14 cellular contexts compared by ENCODE assay signal in the genomic region with DNA sequence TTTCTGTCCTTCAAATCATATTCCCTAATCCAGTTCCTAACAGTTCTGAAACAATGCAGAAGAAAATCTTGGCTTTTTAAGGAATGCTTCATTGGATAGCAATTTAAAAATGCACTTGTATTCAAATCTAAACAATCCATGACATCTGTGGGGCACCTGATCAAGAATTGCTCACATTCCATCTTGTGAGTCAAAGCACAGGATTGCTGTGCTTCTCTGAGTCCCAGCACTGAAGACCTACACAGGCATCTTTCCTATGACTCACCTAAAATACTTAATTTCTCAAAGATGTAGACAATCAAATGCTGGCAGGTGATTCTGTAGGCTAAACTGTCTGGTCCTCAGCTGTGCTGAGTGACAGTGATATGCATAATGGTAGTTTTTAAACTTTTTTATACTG.
DNase-seq lines count a peak whose midpoint lies in the region; ATAC-seq and TF ChIP-seq lines count a peak whose summit lies in the region.
"Had no signal": no experiment of that assay in that cellular context is flagged by ENCODE, and none has a peak within 500 bp of the region (broad histone marks: within the 10 kb centered on the region; RNA-seq: fewer than 3 reads in every experiment).

No MANE protein-coding gene starts in this region.

- no peak overlapping the region for H3K27ac ChIP-seq in effector memory CD4-positive, alpha-beta T cell (ENCODE audit: insufficient read depth, low read length, poor library complexity, severe bottlenecking)
- H3K27ac ChIP-seq: BLaER1 treated with 17β-estradiol and CSF1 and Interleukin-3, amounts not matched to agents 10 nM and 100 nM; body of pancreas; lower lobe of right lung; parathyroid adenoma had no signal

- H3K9me3 ChIP-seq in effector memory CD4-positive, alpha-beta T cell (ENCODE audit: control insufficient read depth, low read length), result no peaks in the 10 kb centered on the region
- H3K9me3 ChIP-seq: body of pancreas had no signal

- ATAC-seq in GM21619 (IDR thresholded peaks at IDR 0.05; ENCODE audit: unreplicated experiment), result no peak
- ATAC-seq in HG02973 (IDR thresholded peaks at IDR 0.05; ENCODE audit: unreplicated experiment), result no peak
- ATAC-seq: body of pancreas had no signal

- peak; percentile 92 for DNase-seq in AG04449 (ENCODE audit: low read depth, low spot score)
- DNase-seq in HS-27A (ENCODE audit: low read depth), result peak; percentile 94
- DNase-seq in astrocyte of the hippocampus (ENCODE audit: low read depth, low spot score), result peak; percentile 92
- peak; percentile 73 for DNase-seq in hepatic stellate cell (ENCODE audit: low spot score)
- no peak for DNase-seq in effector memory CD4-positive, alpha-beta T cell
- DNase-seq in GF-D8 (lab: John Stamatoyannopoulos, UW), result no peak
- DNase-seq: body of pancreas, H7, lower lobe of right lung, substantia nigra had no signal

- no peaks in the 10 kb centered on the region for H3K36me3 ChIP-seq in effector memory CD4-positive, alpha-beta T cell (ENCODE audit: control insufficient read depth, insufficient read depth, low read length)
- H3K36me3 ChIP-seq: lower lobe of right lung had no signal

- no peak overlapping the region for H3K4me3 ChIP-seq in AG04449 (ENCODE audit: low read depth, low read length)
- no peak overlapping the region for H3K4me3 ChIP-seq in effector memory CD4-positive, alpha-beta T cell (ENCODE audit: insufficient read depth, low read depth, low read length, poor library complexity, severe bottlenecking)
- H3K4me3 ChIP-seq: BLaER1 treated with 17β-estradiol and CSF1 and Interleukin-3, amounts not matched to agents 10 nM and 100 nM; body of pancreas; lower lobe of right lung had no signal

- POLR2A ChIA-PET in AG04449 (lab: Yijun Ruan, JAX), result no interaction called here

- H3K27me3 ChIP-seq in effector memory CD4-positive, alpha-beta T cell (replicated peaks; ENCODE audit: control insufficient read depth, insufficient read depth, low read length, poor library complexity, severe bottlenecking), result no peaks in the 10 kb centered on the region
- H3K27me3 ChIP-seq: BLaER1 treated with 17β-estradiol and CSF1 and Interleukin-3, amounts not matched to agents 10 nM and 100 nM; body of pancreas had no signal

- CTCF ChIA-PET in AG04449 (lab: Yijun Ruan, JAX), result interaction anchor here (2.3 kb wide), 1 partner anchor 309 kb away, joined by 7 read pairs; no protein-coding TSS in a partner anchor

- no peaks in the 10 kb centered on the region for H3K4me1 ChIP-seq in effector memory CD4-positive, alpha-beta T cell (ENCODE audit: control insufficient read depth, insufficient read depth, low read length, poor library complexity, severe bottlenecking)
- H3K4me1 ChIP-seq: BLaER1 treated with 17β-estradiol and CSF1 and Interleukin-3, amounts not matched to agents 10 nM and 100 nM; body of pancreas; lower lobe of right lung; parathyroid adenoma had no signal

- TF ChIP-seq CTCF in AG04449 (IDR thresholded peaks at IDR 0.05; ENCODE audit: insufficient read depth, low read length, missing control alignments), result no peak

Comparison
In these comparisons a context has a peak if more than half of its experiments do, and no peak if none do; other contexts are left out.
1. DNase-seq: peak in AG04449 (single experiment), HS-27A (single experiment), astrocyte of the hippocampus (single experiment) and hepatic stellate cell (single experiment); none in effector memory CD4-positive, alpha-beta T cell (0 of 3) and GF-D8 (single experiment).